ENCODE assay signal across 12 cellular contexts in the genomic region with DNA sequence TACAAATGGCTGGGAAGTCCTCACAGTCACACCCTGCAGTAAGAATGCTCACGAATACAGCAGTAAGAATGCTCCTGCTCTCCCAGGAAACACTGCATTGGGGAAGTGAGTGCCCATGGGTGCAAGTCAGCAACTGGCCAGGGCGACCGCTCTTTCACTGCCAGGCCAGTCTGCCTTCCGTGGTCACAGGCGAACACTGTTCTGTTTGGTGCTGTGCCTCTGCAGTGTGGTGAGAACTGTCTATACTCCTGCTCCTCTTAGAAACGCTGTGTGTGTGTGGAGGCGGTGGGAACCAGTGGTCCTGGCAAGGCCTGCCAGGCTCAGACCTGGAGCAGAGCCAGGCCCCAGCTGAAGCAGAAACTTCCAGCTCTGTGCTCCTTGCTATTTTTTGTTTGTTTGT.
DNase-seq lines count a peak whose midpoint lies in the region; ATAC-seq and TF ChIP-seq lines count a peak whose summit lies in the region.
"Had no signal": no experiment of that assay in that cellular context is flagged by ENCODE, and none has a peak within 500 bp of the region (broad histone marks: within the 10 kb centered on the region; RNA-seq: fewer than 3 reads in every experiment).

No MANE protein-coding gene starts in this region.

- TF ChIP-seq CTCF in neural crest cell (conservative IDR thresholded peaks at IDR 0.05) (no peak), adrenal gland (IDR thresholded peaks at IDR 0.05) (no peak), GM13977 (IDR thresholded peaks at IDR 0.05; ENCODE audit: extremely low read depth, insufficient read depth, missing control alignments) (no peak)

- intact Hi-C loops in aorta (cut with DNase I) (no loop called here), adrenal gland (cut with DNase I) (no loop called here)

- H3K4me3 ChIP-seq in aorta (ENCODE audit: low read length in 2 of 2) (no peak overlapping the region), adrenal gland (no peak overlapping the region)
- H3K4me3 ChIP-seq: A549, BLaER1 had no signal

- peaks cover 2% of the 10 kb centered on the region for H3K27me3 Mint-ChIP-seq in neural crest cell (ENCODE audit: low read depth)

- no peak overlapping the region for H3K27ac ChIP-seq in aorta (ENCODE audit: low read depth in 1 of 2, low read length in 2 of 2)
- no peak overlapping the region for H3K27ac ChIP-seq in adrenal gland
- H3K27ac ChIP-seq: A549, BLaER1 had no signal

- H3K4me3 Mint-ChIP-seq in neural crest cell = no peak overlapping the region
- H3K4me3 Mint-ChIP-seq: CD8-positive, alpha-beta memory T cell had no signal

- no peak for TF ChIP-seq POLR2A in adrenal gland (IDR thresholded peaks at IDR 0.05)

- peaks cover 5% of the 10 kb centered on the region for H3K9me3 ChIP-seq in aorta (ENCODE audit: control insufficient read depth, low read length)
- no peaks in the 10 kb centered on the region for H3K9me3 ChIP-seq in adrenal gland (replicated peaks in 1 of 3)

- H3K4me1 Mint-ChIP-seq in neural crest cell = peaks cover 24% of the 10 kb centered on the region
- H3K4me1 Mint-ChIP-seq: CD8-positive, alpha-beta memory T cell had no signal

- peaks cover 27% of the 10 kb centered on the region for H3K9me3 Mint-ChIP-seq in neural crest cell

- H3K4me1 ChIP-seq in aorta (ENCODE audit: control insufficient read depth in 1 of 2, insufficient read depth in 2 of 2, low read length in 2 of 2) (no peaks in the 10 kb centered on the region), adrenal gland (replicated peaks in 1 of 2) (no peaks in the 10 kb centered on the region)
- H3K4me1 ChIP-seq: A549, BLaER1, Caco-2 had no signal

- WGBS in aorta, 2 donors = 48 to 61% methylated on average over 7 of the region's 7 CpGs
- whole genome bisulfite sequencing in adrenal gland, 4 donors = 73 to 85% (median 81%) methylated on average over 7 of the region's 7 CpGs

- H3K36me3 Mint-ChIP-seq in neural crest cell (ENCODE audit: low read depth) = peaks cover 15% of the 10 kb centered on the region
- H3K36me3 Mint-ChIP-seq: CD8-positive, alpha-beta memory T cell had no signal

- in situ Hi-C loops in GM13977 (cut with MboI; ENCODE audit: low pct_unique_long_range_greater_than_20kb, low sequenced_read_pairs, unreplicated experiment) = no loop called here

- no peaks in the 10 kb centered on the region for H3K36me3 ChIP-seq in aorta (ENCODE audit: control insufficient read depth in 1 of 2, insufficient read depth in 2 of 2, low read length in 1 of 2)
- no peaks in the 10 kb centered on the region for H3K36me3 ChIP-seq in adrenal gland (replicated peaks in 1 of 2)
- H3K36me3 ChIP-seq: BLaER1 had no signal

- H3K27ac Mint-ChIP-seq in neural crest cell (ENCODE audit: unreplicated experiment) = peak overlapping the region; percentile 64

- no peaks in the 10 kb centered on the region for H3K27me3 ChIP-seq in aorta (ENCODE audit: control insufficient read depth in 1 of 2, insufficient read depth in 2 of 2, low read length in 1 of 2)
- peaks cover 8% of the 10 kb centered on the region for H3K27me3 ChIP-seq in adrenal gland
- H3K27me3 ChIP-seq: BLaER1 had no signal

- ATAC-seq in aorta (ENCODE audit: low FRiP score) = no peak
- ATAC-seq: A549 had no signal

- DNase-seq in DMS79 treated with DMSO at 0.1 percent for 48 hours (lab: John Stamatoyannopoulos, UW) (peak; percentile 52), astrocyte of the hippocampus (ENCODE audit: low read depth, low spot score) (peak; percentile 26), neural crest cell (ENCODE audit: low read depth, low spot score) (no peak), aorta (peak; percentile 13 to 42), adrenal gland (no peak), NCI-H82 treated with DMSO at 0.1 percent for 48 hours (lab: John Stamatoyannopoulos, UW; ENCODE audit: unreplicated experiment) (no peak), GM13977 (ENCODE audit: low spot score) (no peak)
- DNase-seq: Caco-2, H7 had no signal

Comparison
In these comparisons a context has a peak if more than half of its experiments do, and no peak if none do; other contexts are left out.
1. DNase-seq: peak in DMS79 treated with DMSO at 0.1 percent for 48 hours (single experiment), astrocyte of the hippocampus (single experiment) and aorta (2 of 2); none in neural crest cell (single experiment), adrenal gland (0 of 7), NCI-H82 treated with DMSO at 0.1 percent for 48 hours (single experiment) and GM13977 (single experiment).